ENCODE assay signal across 1 cellular context in genomic region chr14:49861923-49862673, GRCh38.
A peak's percentile ranks its signal among the peaks of the same experiment; 100 is the strongest.
TF ChIP-seq lines count a peak whose summit lies in the region.

No MANE protein-coding gene starts in this region.

TF ChIP-seq in K562, 482 proteins besides CTCF, POLR2A, EP300 and RAD21 (continued from another document):
- TF ChIP-seq PATZ1 (CRISPR knock-in tag; IDR thresholded peaks at IDR 0.05; ENCODE audit: borderline replicate concordance) (no peak), ZNF217 (CRISPR knock-in tag; IDR thresholded peaks at IDR 0.05) (no peak), ZBTB43 (CRISPR knock-in tag; IDR thresholded peaks at IDR 0.05) (no peak), ZNF121 (CRISPR knock-in tag; conservative IDR thresholded peaks at IDR 0.05) (peak; percentile 70), GATA2 (CRISPR knock-in tag; IDR thresholded peaks at IDR 0.05) (no peak), SLC30A9 (CRISPR knock-in tag; IDR thresholded peaks at IDR 0.05) (no peak), ZNF347 (CRISPR knock-in tag; IDR thresholded peaks at IDR 0.05; ENCODE audit: low read depth) (no peak), ETS1 (conservative IDR thresholded peaks at IDR 0.05; ENCODE audit: control insufficient read depth, low read depth, low read length) (0 out of 2 replicates have a peak, but pooled peaks have one; percentile 19)
